In the genomic region with DNA sequence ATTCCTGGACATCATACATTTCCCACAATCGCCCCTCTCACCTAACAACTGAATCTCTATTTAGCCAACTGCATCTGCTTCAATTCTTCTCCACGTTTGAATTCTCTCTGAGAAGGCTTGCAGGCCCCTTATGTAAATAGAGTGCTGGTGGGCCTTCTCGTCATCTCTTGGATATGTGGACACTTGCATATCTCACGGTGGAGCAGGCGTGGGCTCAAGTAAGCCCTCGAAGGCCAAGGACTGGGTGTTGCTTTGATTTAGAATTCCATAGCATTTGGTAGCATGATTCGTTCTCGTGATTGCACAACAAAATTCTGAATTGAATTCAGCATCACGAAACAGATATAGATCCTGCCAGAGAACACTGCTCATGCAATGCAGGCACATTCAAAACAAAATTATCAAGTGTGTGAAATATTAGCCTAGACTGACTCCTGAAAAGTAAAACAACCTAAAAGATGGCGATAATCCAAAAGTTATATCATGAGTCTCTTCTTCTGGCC, we compare ENCODE assay signal across 25 cellular contexts.
"Had no signal": no experiment of that assay in that cellular context is flagged by ENCODE, and none has a peak within 500 bp of the region (broad histone marks: within the 10 kb centered on the region; RNA-seq: fewer than 3 reads in every experiment).

No MANE protein-coding gene starts in this region.

- H3K27me3 Mint-ChIP-seq: activated CD4-positive, alpha-beta memory T cell treated with anti-CD3 and anti-CD28 coated beads for 36 hours; activated CD4-positive, alpha-beta T cell treated with anti-CD3 and anti-CD28 coated beads, Interleukin-2, amount 10 ng/mL, durations not matched to agents 7 days and 5 days; activated naive CD8-positive, alpha-beta T cell treated with anti-CD3 and anti-CD28 coated beads, Interleukin-2, amount 50 U/mL, for 24 hours; central memory CD8-positive, alpha-beta T cell; T-cell had no signal

- H3K36me3 Mint-ChIP-seq: activated CD4-positive, alpha-beta memory T cell treated with anti-CD3 and anti-CD28 coated beads for 36 hours; activated naive CD4-positive, alpha-beta T cell treated with anti-CD3 and anti-CD28 coated beads, Interleukin-2, amount 50 U/mL, for 72 hours; brain; T-cell had no signal

- ATAC-seq: activated naive CD4-positive, alpha-beta T cell treated with anti-CD3 and anti-CD28 coated beads, Interleukin-2, amount 50 U/mL, for 72 hours; activated naive CD8-positive, alpha-beta T cell treated with anti-CD3 and anti-CD28 coated beads, Interleukin-2, amount 50 U/mL, for 24 hours; activated T-cell treated with anti-CD3 and anti-CD28 coated beads, Interleukin-2, amount 50 U/mL, for 4 hours; T-cell had no signal

- H3K4me3 ChIP-seq: SK-N-MC had no signal

- DNase-seq: activated CD4-positive, alpha-beta memory T cell treated with anti-CD3 and anti-CD28 coated beads for 36 hours; activated CD4-positive, alpha-beta T cell treated with anti-CD3 and anti-CD28 coated beads, Interleukin-2, amount 10 ng/mL, durations not matched to agents 7 days and 5 days; activated CD4-positive, CD25-positive, alpha-beta regulatory T cell; activated CD8-positive, alpha-beta memory T cell treated with anti-CD3 and anti-CD28 coated beads for 24 hours; activated effector memory CD4-positive, alpha-beta T cell treated with anti-CD3 and anti-CD28 coated beads, Interleukin-2, amount 50 U/mL, for 16 hours; activated naive CD4-positive, alpha-beta T cell treated with Interleukin-2 at 50 U/mL for 16 hours; activated naive CD8-positive, alpha-beta T cell treated with anti-CD3 and anti-CD28 coated beads, Interleukin-2, amount 50 U/mL, for 24 hours; activated T-cell treated with anti-CD3 and anti-CD28 coated beads, Interleukin-2, amount 50 U/mL, for 4 hours; amygdala; NCI-H1092; NCI-H1417; NCI-H1930; NCI-H2171; NCI-H2227 treated with DMSO at 0.1 percent for 48 hours; NCI-H446 treated with DMSO at 0.1 percent for 48 hours; NCI-H526; NCI-H774; SIG-M5; T-cell; T-helper 2 cell; T1000 had no signal

- H3K4me1 Mint-ChIP-seq: activated CD4-positive, alpha-beta T cell treated with anti-CD3 and anti-CD28 coated beads, Interleukin-2, amount 10 ng/mL, durations not matched to agents 7 days and 5 days; activated naive CD8-positive, alpha-beta T cell treated with anti-CD3 and anti-CD28 coated beads, Interleukin-2, amount 50 U/mL, for 24 hours; brain; central memory CD8-positive, alpha-beta T cell; T-cell had no signal

- H3K9me3 Mint-ChIP-seq: activated CD4-positive, alpha-beta memory T cell treated with anti-CD3 and anti-CD28 coated beads for 36 hours; activated CD4-positive, alpha-beta T cell treated with anti-CD3 and anti-CD28 coated beads, Interleukin-2, amount 10 ng/mL, durations not matched to agents 7 days and 5 days; brain had no signal

- H3K4me3 Mint-ChIP-seq: activated CD4-positive, alpha-beta memory T cell treated with anti-CD3 and anti-CD28 coated beads for 36 hours; activated CD4-positive, alpha-beta T cell treated with anti-CD3 and anti-CD28 coated beads, Interleukin-2, amount 10 ng/mL, durations not matched to agents 7 days and 5 days; activated naive CD8-positive, alpha-beta T cell treated with anti-CD3 and anti-CD28 coated beads, Interleukin-2, amount 50 U/mL, for 24 hours; activated T-cell treated with anti-CD3 and anti-CD28 coated beads, Interleukin-2, amount 50 U/mL, for 4 hours; brain; central memory CD8-positive, alpha-beta T cell; T-cell had no signal

- H3K27ac Mint-ChIP-seq: activated CD4-positive, alpha-beta memory T cell treated with anti-CD3 and anti-CD28 coated beads for 36 hours; activated CD4-positive, alpha-beta T cell treated with anti-CD3 and anti-CD28 coated beads, Interleukin-2, amount 10 ng/mL, durations not matched to agents 7 days and 5 days; activated naive CD4-positive, alpha-beta T cell treated with anti-CD3 and anti-CD28 coated beads, Interleukin-2, amount 50 U/mL, for 72 hours; activated naive CD8-positive, alpha-beta T cell treated with anti-CD3 and anti-CD28 coated beads, Interleukin-2, amount 50 U/mL, for 24 hours; brain; T-cell had no signal

- H3K27ac ChIP-seq: SK-N-MC had no signal
